ENCODE assay signal across 21 cellular contexts in the genomic region with DNA sequence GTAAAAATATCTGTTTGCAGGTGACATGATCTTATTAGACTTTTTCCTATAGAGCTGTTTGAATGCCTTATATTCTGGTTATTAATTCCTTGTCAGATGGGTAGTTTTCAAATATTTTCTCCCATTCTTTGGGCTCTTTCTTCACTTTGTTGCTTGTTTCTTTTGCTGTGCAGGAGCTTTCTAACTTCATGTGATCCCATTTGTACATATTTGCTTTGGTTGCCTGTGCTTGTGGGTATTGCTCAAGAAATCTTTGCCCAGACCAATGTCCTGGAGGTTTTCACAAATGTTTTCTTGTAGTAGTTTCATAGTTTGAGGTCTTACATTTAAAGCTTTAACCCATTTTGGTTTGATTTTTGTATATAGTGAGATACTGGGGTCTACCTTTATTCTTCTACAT.
DNase-seq lines count a peak whose midpoint lies in the region; ATAC-seq, FAIRE-seq and TF ChIP-seq lines count a peak whose summit lies in the region.
"Had no signal": no experiment of that assay in that cellular context is flagged by ENCODE, and none has a peak within 500 bp of the region (broad histone marks: within the 10 kb centered on the region; RNA-seq: fewer than 3 reads in every experiment).

No MANE protein-coding gene starts in this region.

- H3K18ac ChIP-seq in H1 (ENCODE audit: extremely low read depth, low read length) = no peak overlapping the region

- H3K56ac ChIP-seq in H1 (replicated peaks; ENCODE audit: insufficient read length, low read depth, low read length) = no peak overlapping the region

- TF ChIP-seq EP300 in H1 (IDR thresholded peaks at IDR 0.05; ENCODE audit: borderline replicate concordance in 1 of 2, low read depth in 2 of 2, low read length in 2 of 2) = no peak

- no peak overlapping the region for H3K4ac ChIP-seq in H1 (replicated peaks; ENCODE audit: insufficient read length, low read depth, low read length)

- no peak overlapping the region for H2BK20ac ChIP-seq in H1 (ENCODE audit: low read length)

- CTCF ChIA-PET in H1 (lab: Charles Lee; ENCODE audit: partially characterized antibody) = no interaction called here

- POLR2A ChIA-PET in H1 (lab: Charles Lee; ENCODE audit: partially characterized antibody) = no interaction called here

- H3K79me2 ChIP-seq in H1 (ENCODE audit: control insufficient read depth in 1 of 2, insufficient read depth in 2 of 2, low read length in 2 of 2) = no peaks in the 10 kb centered on the region

- TF ChIP-seq POLR2A in H1 (IDR thresholded peaks at IDR 0.05; ENCODE audit: control extremely low read depth in 1 of 2, low read depth in 2 of 2, low read length in 2 of 2) = no peak

- no peaks in the 10 kb centered on the region for H3K23me2 ChIP-seq in H1 (ENCODE audit: low read depth, low read length)

- no peaks in the 10 kb centered on the region for H3K9me3 ChIP-seq in H1 (ENCODE audit: insufficient read depth in 2 of 2, low read depth in 1 of 2, low read length in 1 of 2)
- H3K9me3 ChIP-seq: BE2C, HAP-1 had no signal

- intact Hi-C loops in cardiac septum (cut with DNase I) = no loop called here

- H2AFZ ChIP-seq in H1 (ENCODE audit: low read length) = no peak overlapping the region
- H2AFZ ChIP-seq: GM23248 had no signal

- H3K14ac ChIP-seq in H1 (ENCODE audit: insufficient read length) = no peak overlapping the region

- TF ChIP-seq CTCF in H1 (IDR thresholded peaks at IDR 0.05; ENCODE audit: control extremely low read depth in 1 of 3, insufficient read depth in 1 of 3, low read depth in 1 of 3, low read length in 3 of 3) = no peak

- H4K20me1 ChIP-seq in H1 (replicated peaks in 1 of 2; ENCODE audit: control insufficient read depth in 1 of 2, insufficient read depth in 2 of 2, low read length in 2 of 2) = no peaks in the 10 kb centered on the region
- H4K20me1 ChIP-seq: BLaER1 treated with 17β-estradiol and CSF1 and Interleukin-3, amounts not matched to agents 10 nM and 100 nM had no signal

- H3K4me1 ChIP-seq in H1 (replicated peaks in 1 of 4; ENCODE audit: control insufficient read depth in 3 of 4, insufficient read depth in 4 of 4, low read length in 3 of 4) = no peaks in the 10 kb centered on the region
- H3K4me1 ChIP-seq: BE2C; BLaER1 treated with 17β-estradiol and CSF1 and Interleukin-3, amounts not matched to agents 10 nM and 100 nM; HAP-1 had no signal

- no peak overlapping the region for H2BK5ac ChIP-seq in H1 (ENCODE audit: low read depth, low read length)

- H4K91ac ChIP-seq in H1 (replicated peaks; ENCODE audit: insufficient read length, low read length) = no peak overlapping the region

- no peak overlapping the region for H2BK120ac ChIP-seq in H1 (replicated peaks; ENCODE audit: low read depth, low read length)

- H3K27me3 ChIP-seq in H1 (replicated peaks in 1 of 4; ENCODE audit: control insufficient read depth in 3 of 4, extremely low read depth in 1 of 4, insufficient read depth in 3 of 4, low read length in 3 of 4) = no peaks in the 10 kb centered on the region
- H3K27me3 ChIP-seq: BE2C had no signal

- H4K5ac ChIP-seq in H1 (ENCODE audit: insufficient read length, low read depth, low read length) = no peak overlapping the region

- H3K79me1 ChIP-seq in H1 (ENCODE audit: low read depth, low read length) = no peaks in the 10 kb centered on the region

- H3K36me3 ChIP-seq in H1 (ENCODE audit: control insufficient read depth in 2 of 4, insufficient read depth in 4 of 4, low read length in 3 of 4) = no peaks in the 10 kb centered on the region
- H3K36me3 ChIP-seq: BE2C; BLaER1 treated with 17β-estradiol and CSF1 and Interleukin-3, amounts not matched to agents 10 nM and 100 nM; HAP-1 had no signal

- no peak overlapping the region for H3K23ac ChIP-seq in H1 (ENCODE audit: insufficient read length)

- no peak overlapping the region for H2BK15ac ChIP-seq in H1 (ENCODE audit: low read length)

- no peak for DNase-seq in GM18507 (ENCODE audit: extremely low spot score, insufficient read length, low read depth)
- DNase-seq in H1 (ENCODE audit: low read depth in 1 of 2, low spot score in 2 of 2) = no peak
- DNase-seq in left lobe of liver (ENCODE audit: low spot score) = no peak
- DNase-seq in AML-193 (lab: John Stamatoyannopoulos, UW) = no peak
- no peak for DNase-seq in iPS-NIHi7 (ENCODE audit: extremely low spot score)
- no peak for DNase-seq in cardiac septum (ENCODE audit: low spot score)
- DNase-seq: BE2C; CD4-positive, alpha-beta T cell; CD8-positive, alpha-beta memory T cell; DMS 273 treated with DMSO at 0.1 percent for 48 hours; DMS79; EL; GDM1; GM23248; HFFc6 had no signal

- no peak overlapping the region for H3K9ac ChIP-seq in H1 (replicated peaks in 1 of 4; ENCODE audit: extremely low read depth in 1 of 4, low read depth in 3 of 4, low read length in 3 of 4)
- H3K9ac ChIP-seq: BLaER1 treated with 17β-estradiol and CSF1 and Interleukin-3, amounts not matched to agents 10 nM and 100 nM; GM23248 had no signal

- H4K8ac ChIP-seq in H1 (ENCODE audit: extremely low read depth, insufficient read depth, low read length) = no peak overlapping the region

- H3K4me2 ChIP-seq in H1 (ENCODE audit: insufficient read depth in 1 of 2, low read depth in 2 of 2, low read length in 2 of 2) = no peak overlapping the region
- H3K4me2 ChIP-seq: BLaER1 treated with 17β-estradiol and CSF1 and Interleukin-3, amounts not matched to agents 10 nM and 100 nM had no signal

- no peak overlapping the region for H3K4me3 ChIP-seq in H1 (ENCODE audit: extremely low read depth in 1 of 4, insufficient read depth in 2 of 4, low read depth in 3 of 4, low read length in 4 of 4)
- H3K4me3 ChIP-seq: BLaER1 treated with 17β-estradiol and CSF1 and Interleukin-3, amounts not matched to agents 10 nM and 100 nM; GM12878; GM23248; HAP-1 had no signal

- FAIRE-seq in GM18507 (lab: Jason Lieb, UNC) (peak; percentile 38), H1 (lab: Jason Lieb, UNC) (peak; percentile 62)
- FAIRE-seq: A204.1, D721Med, GM12878 had no signal

- ATAC-seq in left lobe of liver = peak; percentile 53
- ATAC-seq: GM12878 had no signal

- no peak overlapping the region for H2BK12ac ChIP-seq in H1 (ENCODE audit: low read depth, low read length)

- no peak overlapping the region for H3K27ac ChIP-seq in H1 (ENCODE audit: low read depth, low read length)
- H3K27ac ChIP-seq: 22Rv1; BLaER1 treated with 17β-estradiol and CSF1 and Interleukin-3, amounts not matched to agents 10 nM and 100 nM; GM23248 had no signal

- H2AK5ac ChIP-seq in H1 (ENCODE audit: low read depth, low read length) = no peak overlapping the region

- TF ChIP-seq RAD21 in H1 (IDR thresholded peaks at IDR 0.05 in 1 of 2, conservative IDR thresholded peaks at IDR 0.05 in 1 of 2; ENCODE audit: low read depth in 2 of 2, low read length in 2 of 2) = no peak

TF ChIP-seq in H1, 55 proteins besides CTCF, POLR2A, EP300 and RAD21:
- TF ChIP-seq CREB1 (IDR thresholded peaks at IDR 0.05) (no peak), RBBP5 (IDR thresholded peaks at IDR 0.05; ENCODE audit: borderline replicate concordance, low read depth, low read length) (no peak), BRCA1 (IDR thresholded peaks at IDR 0.05; ENCODE audit: low read depth, low read length) (no peak), GABPA (IDR thresholded peaks at IDR 0.05; ENCODE audit: borderline replicate concordance, insufficient read depth, low read length) (no peak), TBP (IDR thresholded peaks at IDR 0.05; ENCODE audit: low read depth, low read length) (no peak), SP2 (IDR thresholded peaks at IDR 0.05; ENCODE audit: low read length) (no peak), KDM5A (IDR thresholded peaks at IDR 0.05; ENCODE audit: low read length) (no peak), CHD1 (IDR thresholded peaks at IDR 0.05; ENCODE audit: low read depth, low read length) (no peak), CBX8 (IDR thresholded peaks at IDR 0.05; ENCODE audit: borderline replicate concordance, low read depth, low read length) (no peak), NANOG (IDR thresholded peaks at IDR 0.05; ENCODE audit: insufficient read depth, low read depth, low read length, poor library complexity, severe bottlenecking) (no peak), FOSL1 (IDR thresholded peaks at IDR 0.05; ENCODE audit: insufficient read depth, low read depth, low read length) (no peak), EGR1 (IDR thresholded peaks at IDR 0.05; ENCODE audit: borderline replicate concordance, low read depth, low read length) (no peak)
- TF ChIP-seq, protein P1, sequence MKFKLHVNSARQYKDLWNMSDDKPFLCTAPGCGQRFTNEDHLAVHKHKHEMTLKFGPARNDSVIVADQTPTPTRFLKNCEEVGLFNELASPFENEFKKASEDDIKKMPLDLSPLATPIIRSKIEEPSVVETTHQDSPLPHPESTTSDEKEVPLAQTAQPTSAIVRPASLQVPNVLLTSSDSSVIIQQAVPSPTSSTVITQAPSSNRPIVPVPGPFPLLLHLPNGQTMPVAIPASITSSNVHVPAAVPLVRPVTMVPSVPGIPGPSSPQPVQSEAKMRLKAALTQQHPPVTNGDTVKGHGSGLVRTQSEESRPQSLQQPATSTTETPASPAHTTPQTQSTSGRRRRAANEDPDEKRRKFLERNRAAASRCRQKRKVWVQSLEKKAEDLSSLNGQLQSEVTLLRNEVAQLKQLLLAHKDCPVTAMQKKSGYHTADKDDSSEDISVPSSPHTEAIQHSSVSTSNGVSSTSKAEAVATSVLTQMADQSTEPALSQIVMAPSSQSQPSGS (IDR thresholded peaks at IDR 0.05; ENCODE audit: low read length) = no peak
TF ChIP-seq in H1: peak in this region for 0.
